1 cellular context compared by ENCODE assay signal in the genomic region with DNA sequence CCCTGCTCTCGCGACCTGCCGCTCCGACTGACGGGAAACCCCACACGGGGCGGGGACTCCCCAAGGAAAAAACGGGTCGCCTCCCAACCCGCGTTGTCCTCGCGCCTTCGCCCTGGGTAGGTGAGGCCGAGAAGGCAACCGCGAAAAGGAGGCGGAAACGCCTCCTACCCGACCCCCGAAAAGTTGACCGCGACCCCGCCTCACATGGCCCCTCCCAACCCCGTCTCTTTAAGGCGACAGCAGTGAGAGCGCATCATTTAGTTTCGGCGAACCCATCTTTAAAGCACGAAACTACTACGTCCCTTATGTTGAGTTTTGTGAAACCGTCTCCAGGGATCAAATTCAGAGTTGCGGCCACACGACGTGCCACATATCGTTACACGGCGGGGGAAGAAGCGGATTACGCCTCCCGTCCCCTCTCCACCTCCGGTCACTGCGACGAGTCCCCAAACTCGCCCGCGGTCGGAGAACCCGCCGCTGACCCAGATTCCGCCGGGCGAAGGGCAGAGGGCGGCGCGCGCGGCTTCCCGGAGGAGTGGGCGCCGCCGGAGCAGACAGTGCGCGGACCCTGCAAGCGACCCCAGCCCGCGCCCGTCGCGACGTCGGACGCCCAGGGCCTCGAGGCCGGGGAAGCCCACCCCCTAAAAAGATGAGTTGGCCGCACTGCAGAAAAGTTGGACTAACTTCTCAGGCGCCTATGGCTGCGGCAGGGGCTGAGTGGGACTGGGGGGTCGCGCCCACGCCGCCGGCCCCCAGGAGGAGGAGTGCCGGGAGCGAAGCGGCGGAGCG.
TF ChIP-seq lines count a peak whose summit lies in the region.

No MANE protein-coding gene starts in this region.

TF ChIP-seq in HepG2, 621 proteins besides CTCF, POLR2A, EP300 and RAD21 (continued from another document and continues in another):
- TF ChIP-seq, protein P1, sequence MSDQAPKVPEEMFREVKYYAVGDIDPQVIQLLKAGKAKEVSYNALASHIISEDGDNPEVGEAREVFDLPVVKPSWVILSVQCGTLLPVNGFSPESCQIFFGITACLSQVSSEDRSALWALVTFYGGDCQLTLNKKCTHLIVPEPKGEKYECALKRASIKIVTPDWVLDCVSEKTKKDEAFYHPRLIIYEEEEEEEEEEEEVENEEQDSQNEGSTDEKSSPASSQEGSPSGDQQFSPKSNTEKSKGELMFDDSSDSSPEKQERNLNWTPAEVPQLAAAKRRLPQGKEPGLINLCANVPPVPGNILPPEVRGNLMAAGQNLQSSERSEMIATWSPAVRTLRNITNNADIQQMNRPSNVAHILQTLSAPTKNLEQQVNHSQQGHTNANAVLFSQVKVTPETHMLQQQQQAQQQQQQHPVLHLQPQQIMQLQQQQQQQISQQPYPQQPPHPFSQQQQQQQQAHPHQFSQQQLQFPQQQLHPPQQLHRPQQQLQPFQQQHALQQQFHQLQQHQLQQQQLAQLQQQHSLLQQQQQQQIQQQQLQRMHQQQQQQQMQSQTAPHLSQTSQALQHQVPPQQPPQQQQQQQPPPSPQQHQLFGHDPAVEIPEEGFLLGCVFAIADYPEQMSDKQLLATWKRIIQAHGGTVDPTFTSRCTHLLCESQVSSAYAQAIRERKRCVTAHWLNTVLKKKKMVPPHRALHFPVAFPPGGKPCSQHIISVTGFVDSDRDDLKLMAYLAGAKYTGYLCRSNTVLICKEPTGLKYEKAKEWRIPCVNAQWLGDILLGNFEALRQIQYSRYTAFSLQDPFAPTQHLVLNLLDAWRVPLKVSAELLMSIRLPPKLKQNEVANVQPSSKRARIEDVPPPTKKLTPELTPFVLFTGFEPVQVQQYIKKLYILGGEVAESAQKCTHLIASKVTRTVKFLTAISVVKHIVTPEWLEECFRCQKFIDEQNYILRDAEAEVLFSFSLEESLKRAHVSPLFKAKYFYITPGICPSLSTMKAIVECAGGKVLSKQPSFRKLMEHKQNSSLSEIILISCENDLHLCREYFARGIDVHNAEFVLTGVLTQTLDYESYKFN (CRISPR knock-in tag; conservative IDR thresholded peaks at IDR 0.05): no peak
- TF ChIP-seq, protein P2, sequence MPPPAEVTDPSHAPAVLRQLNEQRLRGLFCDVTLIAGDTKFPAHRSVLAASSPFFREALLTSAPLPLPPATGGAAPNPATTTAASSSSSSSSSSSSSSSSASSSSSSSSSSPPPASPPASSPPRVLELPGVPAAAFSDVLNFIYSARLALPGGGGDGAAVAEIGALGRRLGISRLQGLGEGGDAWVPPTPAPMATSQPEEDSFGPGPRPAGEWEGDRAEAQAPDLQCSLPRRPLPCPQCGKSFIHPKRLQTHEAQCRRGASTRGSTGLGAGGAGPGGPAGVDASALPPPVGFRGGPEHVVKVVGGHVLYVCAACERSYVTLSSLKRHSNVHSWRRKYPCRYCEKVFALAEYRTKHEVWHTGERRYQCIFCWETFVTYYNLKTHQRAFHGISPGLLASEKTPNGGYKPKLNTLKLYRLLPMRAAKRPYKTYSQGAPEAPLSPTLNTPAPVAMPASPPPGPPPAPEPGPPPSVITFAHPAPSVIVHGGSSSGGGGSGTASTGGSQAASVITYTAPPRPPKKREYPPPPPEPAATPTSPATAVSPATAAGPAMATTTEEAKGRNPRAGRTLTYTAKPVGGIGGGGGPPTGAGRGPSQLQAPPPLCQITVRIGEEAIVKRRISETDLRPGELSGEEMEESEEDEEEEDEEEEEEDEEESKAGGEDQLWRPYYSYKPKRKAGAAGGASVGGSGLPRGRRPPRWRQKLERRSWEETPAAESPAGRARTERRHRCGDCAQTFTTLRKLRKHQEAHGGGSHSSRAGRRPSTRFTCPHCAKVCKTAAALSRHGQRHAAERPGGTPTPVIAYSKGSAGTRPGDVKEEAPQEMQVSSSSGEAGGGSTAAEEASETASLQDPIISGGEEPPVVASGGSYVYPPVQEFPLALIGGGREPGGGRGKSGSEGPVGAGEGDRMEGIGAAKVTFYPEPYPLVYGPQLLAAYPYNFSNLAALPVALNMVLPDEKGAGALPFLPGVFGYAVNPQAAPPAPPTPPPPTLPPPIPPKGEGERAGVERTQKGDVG (CRISPR knock-in tag; IDR thresholded peaks at IDR 0.05; ENCODE audit: borderline replicate concordance): peak; percentile 59; the same call in 1 of the 2 replicates
- TF ChIP-seq ZNF549 (CRISPR knock-in tag; IDR thresholded peaks at IDR 0.05) (no peak), ZNF883 (CRISPR knock-in tag; IDR thresholded peaks at IDR 0.05; ENCODE audit: not compliant biosample characterization) (peak; percentile 40), ZNF3 (CRISPR knock-in tag; IDR thresholded peaks at IDR 0.05) (no peak), ZNF713 (CRISPR knock-in tag; IDR thresholded peaks at IDR 0.05) (no peak), NFIB (CRISPR knock-in tag; IDR thresholded peaks at IDR 0.05; ENCODE audit: borderline replicate concordance) (no peak), MXI1 (IDR thresholded peaks at IDR 0.05; ENCODE audit: borderline replicate concordance, low read depth, low read length) (no peak), HNRNPLL (IDR thresholded peaks at IDR 0.05; ENCODE audit: low read depth, low read length, poor library complexity, severe bottlenecking) (peak; percentile 63), MATR3 (CRISPR knock-in tag; IDR thresholded peaks at IDR 0.05) (no peak), REL (CRISPR knock-in tag; conservative IDR thresholded peaks at IDR 0.05) (no peak; the same call in 1 of the 2 replicates), EEA1 (CRISPR knock-in tag; IDR thresholded peaks at IDR 0.05; ENCODE audit: borderline replicate concordance) (peak; percentile 44; the same call in 1 of the 2 replicates), CHCHD3 (CRISPR knock-in tag; IDR thresholded peaks at IDR 0.05) (no peak), NCOA1 (CRISPR knock-in tag; IDR thresholded peaks at IDR 0.05) (no peak), KLF13 (CRISPR knock-in tag; IDR thresholded peaks at IDR 0.05) (no peak), NFYC (CRISPR knock-in tag; IDR thresholded peaks at IDR 0.05) (no peak), NR2C2 (CRISPR knock-in tag; IDR thresholded peaks at IDR 0.05; ENCODE audit: borderline replicate concordance) (no peak), ZNF589 (CRISPR knock-in tag; conservative IDR thresholded peaks at IDR 0.05) (no peak; the same call in 1 of the 2 replicates), EHMT2 (IDR thresholded peaks at IDR 0.05; ENCODE audit: borderline replicate concordance, low read depth, low read length) (no peak), PHF21A (CRISPR knock-in tag; IDR thresholded peaks at IDR 0.05) (0 out of 2 replicates have a peak, but pooled peaks have one; percentile 15), FOXK1 (CRISPR knock-in tag; IDR thresholded peaks at IDR 0.05; ENCODE audit: borderline replicate concordance, low read depth) (no peak), ZNF326 (CRISPR knock-in tag; IDR thresholded peaks at IDR 0.05; ENCODE audit: borderline replicate concordance) (no peak)
- TF ChIP-seq, protein P3, sequence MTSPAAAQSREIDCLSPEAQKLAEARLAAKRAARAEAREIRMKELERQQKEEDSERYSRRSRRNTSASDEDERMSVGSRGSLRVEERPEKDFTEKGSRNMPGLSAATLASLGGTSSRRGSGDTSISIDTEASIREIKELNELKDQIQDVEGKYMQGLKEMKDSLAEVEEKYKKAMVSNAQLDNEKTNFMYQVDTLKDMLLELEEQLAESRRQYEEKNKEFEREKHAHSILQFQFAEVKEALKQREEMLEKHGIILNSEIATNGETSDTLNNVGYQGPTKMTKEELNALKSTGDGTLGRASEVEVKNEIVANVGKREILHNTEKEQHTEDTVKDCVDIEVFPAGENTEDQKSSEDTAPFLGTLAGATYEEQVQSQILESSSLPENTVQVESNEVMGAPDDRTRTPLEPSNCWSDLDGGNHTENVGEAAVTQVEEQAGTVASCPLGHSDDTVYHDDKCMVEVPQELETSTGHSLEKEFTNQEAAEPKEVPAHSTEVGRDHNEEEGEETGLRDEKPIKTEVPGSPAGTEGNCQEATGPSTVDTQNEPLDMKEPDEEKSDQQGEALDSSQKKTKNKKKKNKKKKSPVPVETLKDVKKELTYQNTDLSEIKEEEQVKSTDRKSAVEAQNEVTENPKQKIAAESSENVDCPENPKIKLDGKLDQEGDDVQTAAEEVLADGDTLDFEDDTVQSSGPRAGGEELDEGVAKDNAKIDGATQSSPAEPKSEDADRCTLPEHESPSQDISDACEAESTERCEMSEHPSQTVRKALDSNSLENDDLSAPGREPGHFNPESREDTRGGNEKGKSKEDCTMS (CRISPR knock-in tag; conservative IDR thresholded peaks at IDR 0.05): no peak
- TF ChIP-seq, protein P4, sequence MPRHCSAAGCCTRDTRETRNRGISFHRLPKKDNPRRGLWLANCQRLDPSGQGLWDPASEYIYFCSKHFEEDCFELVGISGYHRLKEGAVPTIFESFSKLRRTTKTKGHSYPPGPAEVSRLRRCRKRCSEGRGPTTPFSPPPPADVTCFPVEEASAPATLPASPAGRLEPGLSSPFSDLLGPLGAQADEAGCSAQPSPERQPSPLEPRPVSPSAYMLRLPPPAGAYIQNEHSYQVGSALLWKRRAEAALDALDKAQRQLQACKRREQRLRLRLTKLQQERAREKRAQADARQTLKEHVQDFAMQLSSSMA (CRISPR knock-in tag; IDR thresholded peaks at IDR 0.05): 0 out of 2 replicates have a peak, but pooled peaks have one; percentile 51
- TF ChIP-seq, protein P5, sequence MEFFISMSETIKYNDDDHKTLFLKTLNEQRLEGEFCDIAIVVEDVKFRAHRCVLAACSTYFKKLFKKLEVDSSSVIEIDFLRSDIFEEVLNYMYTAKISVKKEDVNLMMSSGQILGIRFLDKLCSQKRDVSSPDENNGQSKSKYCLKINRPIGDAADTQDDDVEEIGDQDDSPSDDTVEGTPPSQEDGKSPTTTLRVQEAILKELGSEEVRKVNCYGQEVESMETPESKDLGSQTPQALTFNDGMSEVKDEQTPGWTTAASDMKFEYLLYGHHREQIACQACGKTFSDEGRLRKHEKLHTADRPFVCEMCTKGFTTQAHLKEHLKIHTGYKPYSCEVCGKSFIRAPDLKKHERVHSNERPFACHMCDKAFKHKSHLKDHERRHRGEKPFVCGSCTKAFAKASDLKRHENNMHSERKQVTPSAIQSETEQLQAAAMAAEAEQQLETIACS (CRISPR knock-in tag; IDR thresholded peaks at IDR 0.05): peak; percentile 16; the same call in 1 of the 2 replicates
- TF ChIP-seq, protein P6, sequence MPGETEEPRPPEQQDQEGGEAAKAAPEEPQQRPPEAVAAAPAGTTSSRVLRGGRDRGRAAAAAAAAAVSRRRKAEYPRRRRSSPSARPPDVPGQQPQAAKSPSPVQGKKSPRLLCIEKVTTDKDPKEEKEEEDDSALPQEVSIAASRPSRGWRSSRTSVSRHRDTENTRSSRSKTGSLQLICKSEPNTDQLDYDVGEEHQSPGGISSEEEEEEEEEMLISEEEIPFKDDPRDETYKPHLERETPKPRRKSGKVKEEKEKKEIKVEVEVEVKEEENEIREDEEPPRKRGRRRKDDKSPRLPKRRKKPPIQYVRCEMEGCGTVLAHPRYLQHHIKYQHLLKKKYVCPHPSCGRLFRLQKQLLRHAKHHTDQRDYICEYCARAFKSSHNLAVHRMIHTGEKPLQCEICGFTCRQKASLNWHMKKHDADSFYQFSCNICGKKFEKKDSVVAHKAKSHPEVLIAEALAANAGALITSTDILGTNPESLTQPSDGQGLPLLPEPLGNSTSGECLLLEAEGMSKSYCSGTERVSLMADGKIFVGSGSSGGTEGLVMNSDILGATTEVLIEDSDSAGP (CRISPR knock-in tag; IDR thresholded peaks at IDR 0.05; ENCODE audit: borderline replicate concordance): peak; percentile 90
- TF ChIP-seq, protein P7, sequence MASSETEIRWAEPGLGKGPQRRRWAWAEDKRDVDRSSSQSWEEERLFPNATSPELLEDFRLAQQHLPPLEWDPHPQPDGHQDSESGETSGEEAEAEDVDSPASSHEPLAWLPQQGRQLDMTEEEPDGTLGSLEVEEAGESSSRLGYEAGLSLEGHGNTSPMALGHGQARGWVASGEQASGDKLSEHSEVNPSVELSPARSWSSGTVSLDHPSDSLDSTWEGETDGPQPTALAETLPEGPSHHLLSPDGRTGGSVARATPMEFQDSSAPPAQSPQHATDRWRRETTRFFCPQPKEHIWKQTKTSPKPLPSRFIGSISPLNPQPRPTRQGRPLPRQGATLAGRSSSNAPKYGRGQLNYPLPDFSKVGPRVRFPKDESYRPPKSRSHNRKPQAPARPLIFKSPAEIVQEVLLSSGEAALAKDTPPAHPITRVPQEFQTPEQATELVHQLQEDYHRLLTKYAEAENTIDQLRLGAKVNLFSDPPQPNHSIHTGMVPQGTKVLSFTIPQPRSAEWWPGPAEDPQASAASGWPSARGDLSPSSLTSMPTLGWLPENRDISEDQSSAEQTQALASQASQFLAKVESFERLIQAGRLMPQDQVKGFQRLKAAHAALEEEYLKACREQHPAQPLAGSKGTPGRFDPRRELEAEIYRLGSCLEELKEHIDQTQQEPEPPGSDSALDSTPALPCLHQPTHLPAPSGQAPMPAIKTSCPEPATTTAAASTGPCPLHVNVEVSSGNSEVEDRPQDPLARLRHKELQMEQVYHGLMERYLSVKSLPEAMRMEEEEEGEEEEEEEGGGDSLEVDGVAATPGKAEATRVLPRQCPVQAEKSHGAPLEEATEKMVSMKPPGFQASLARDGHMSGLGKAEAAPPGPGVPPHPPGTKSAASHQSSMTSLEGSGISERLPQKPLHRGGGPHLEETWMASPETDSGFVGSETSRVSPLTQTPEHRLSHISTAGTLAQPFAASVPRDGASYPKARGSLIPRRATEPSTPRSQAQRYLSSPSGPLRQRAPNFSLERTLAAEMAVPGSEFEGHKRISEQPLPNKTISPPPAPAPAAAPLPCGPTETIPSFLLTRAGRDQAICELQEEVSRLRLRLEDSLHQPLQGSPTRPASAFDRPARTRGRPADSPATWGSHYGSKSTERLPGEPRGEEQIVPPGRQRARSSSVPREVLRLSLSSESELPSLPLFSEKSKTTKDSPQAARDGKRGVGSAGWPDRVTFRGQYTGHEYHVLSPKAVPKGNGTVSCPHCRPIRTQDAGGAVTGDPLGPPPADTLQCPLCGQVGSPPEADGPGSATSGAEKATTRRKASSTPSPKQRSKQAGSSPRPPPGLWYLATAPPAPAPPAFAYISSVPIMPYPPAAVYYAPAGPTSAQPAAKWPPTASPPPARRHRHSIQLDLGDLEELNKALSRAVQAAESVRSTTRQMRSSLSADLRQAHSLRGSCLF (CRISPR knock-in tag; IDR thresholded peaks at IDR 0.05; ENCODE audit: borderline replicate concordance): no peak
- TF ChIP-seq, protein P8, sequence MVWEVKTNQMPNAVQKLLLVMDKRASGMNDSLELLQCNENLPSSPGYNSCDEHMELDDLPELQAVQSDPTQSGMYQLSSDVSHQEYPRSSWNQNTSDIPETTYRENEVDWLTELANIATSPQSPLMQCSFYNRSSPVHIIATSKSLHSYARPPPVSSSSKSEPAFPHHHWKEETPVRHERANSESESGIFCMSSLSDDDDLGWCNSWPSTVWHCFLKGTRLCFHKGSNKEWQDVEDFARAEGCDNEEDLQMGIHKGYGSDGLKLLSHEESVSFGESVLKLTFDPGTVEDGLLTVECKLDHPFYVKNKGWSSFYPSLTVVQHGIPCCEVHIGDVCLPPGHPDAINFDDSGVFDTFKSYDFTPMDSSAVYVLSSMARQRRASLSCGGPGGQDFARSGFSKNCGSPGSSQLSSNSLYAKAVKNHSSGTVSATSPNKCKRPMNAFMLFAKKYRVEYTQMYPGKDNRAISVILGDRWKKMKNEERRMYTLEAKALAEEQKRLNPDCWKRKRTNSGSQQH (CRISPR knock-in tag; IDR thresholded peaks at IDR 0.05; ENCODE audit: low read depth): peak; percentile 26; the same call in 1 of the 2 replicates
- TF ChIP-seq, protein P9, sequence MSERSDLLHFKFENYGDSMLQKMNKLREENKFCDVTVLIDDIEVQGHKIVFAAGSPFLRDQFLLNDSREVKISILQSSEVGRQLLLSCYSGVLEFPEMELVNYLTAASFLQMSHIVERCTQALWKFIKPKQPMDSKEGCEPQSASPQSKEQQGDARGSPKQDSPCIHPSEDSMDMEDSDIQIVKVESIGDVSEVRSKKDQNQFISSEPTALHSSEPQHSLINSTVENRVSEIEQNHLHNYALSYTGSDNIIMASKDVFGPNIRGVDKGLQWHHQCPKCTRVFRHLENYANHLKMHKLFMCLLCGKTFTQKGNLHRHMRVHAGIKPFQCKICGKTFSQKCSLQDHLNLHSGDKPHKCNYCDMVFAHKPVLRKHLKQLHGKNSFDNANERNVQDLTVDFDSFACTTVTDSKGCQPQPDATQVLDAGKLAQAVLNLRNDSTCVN (CRISPR knock-in tag; IDR thresholded peaks at IDR 0.05; ENCODE audit: borderline replicate concordance): peak; percentile 21; the same call in 1 of the 2 replicates
